Comparison of ENCODE assay signal across 10 cellular contexts in the genomic region with DNA sequence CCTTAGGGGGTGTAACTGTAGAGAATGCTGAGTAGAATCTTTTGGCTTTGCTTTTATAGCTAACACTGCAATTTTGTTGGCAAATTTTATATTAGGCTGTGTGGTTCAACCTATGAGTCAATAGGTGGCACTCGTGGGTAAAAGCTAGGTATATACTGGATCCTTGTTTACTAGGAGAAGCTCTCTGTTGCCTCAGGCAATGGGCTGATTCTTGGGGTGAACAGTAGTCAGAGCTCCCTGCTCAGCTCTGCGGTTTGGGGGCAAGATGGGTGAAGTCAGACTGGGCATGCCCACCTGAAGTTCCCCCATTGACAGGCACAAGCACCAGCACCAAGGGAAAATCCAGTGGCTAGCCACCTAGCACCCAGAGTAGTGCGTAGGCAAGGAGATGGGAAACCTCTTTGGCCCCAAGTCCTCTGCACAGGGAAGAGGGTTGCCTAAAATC.
A peak's percentile ranks its signal among the peaks of the same experiment; 100 is the strongest.
DNase-seq lines count a peak whose midpoint lies in the region; ATAC-seq, FAIRE-seq and TF ChIP-seq lines count a peak whose summit lies in the region.
"Had no signal": no experiment of that assay in that cellular context is flagged by ENCODE, and none has a peak within 500 bp of the region (broad histone marks: within the 10 kb centered on the region; RNA-seq: fewer than 3 reads in every experiment).

No MANE protein-coding gene starts in this region.

- H3K9me3 ChIP-seq in GM12878 (replicated peaks; ENCODE audit: control insufficient read depth, insufficient read depth, low read length), result no peaks in the 10 kb centered on the region
- no peaks in the 10 kb centered on the region for H3K9me3 ChIP-seq in upper lobe of right lung
- H3K9me3 ChIP-seq in right atrium auricular region, result peaks cover 0 to 18% of the 10 kb centered on the region in 2 donors
- H3K9me3 ChIP-seq: BLaER1 had no signal

- in situ Hi-C loops in GM12878 (cut with MboI), result no loop called here

- H3K4me2 ChIP-seq in GM12878 (ENCODE audit: control insufficient read depth, insufficient read depth), result no peak overlapping the region
- H3K4me2 ChIP-seq: BLaER1 had no signal

- CTCF ChIA-PET in GM12878 (lab: Yijun Ruan, JAX), result interaction anchor here (0.6 to 1.7 kb wide), 8 partner anchors 10 to 209 kb away, joined by 3 to 15 read pairs (median 4); no protein-coding TSS in a partner anchor
- CTCF ChIA-PET in activated naive CD4-positive, alpha-beta T cell treated with anti-CD3 and anti-CD28 coated beads for 36 hours (lab: Charles Lee), result interaction anchor here (0.6 kb wide), 2 partner anchors 99 to 207 kb away, joined by 3 read pairs; no protein-coding TSS in a partner anchor

- no peaks in the 10 kb centered on the region for H3K79me2 ChIP-seq in GM12878 (ENCODE audit: control insufficient read depth, insufficient read depth, low read length)

- TF ChIP-seq CTCF in GM12878 (IDR thresholded peaks at IDR 0.05 in 2 of 3, conservative IDR thresholded peaks at IDR 0.05 in 1 of 3; ENCODE audit: control insufficient read depth in 2 of 3, extremely low read depth in 1 of 3, insufficient read depth in 1 of 3, low read depth in 3 of 3, low read length in 3 of 3), result peak; percentile 32 to 53 (median 46); a peak in 5 of 6 replicates
- TF ChIP-seq CTCF in upper lobe of right lung (IDR thresholded peaks at IDR 0.05), result peak; percentile 35
- peak in 1 of 2 donors; percentile 44 for TF ChIP-seq CTCF in right atrium auricular region (IDR thresholded peaks at IDR 0.05)

- intact Hi-C loops in GM12878 (cut with micrococcal nuclease; ENCODE audit: unreplicated experiment), result loop anchor here (1.0 to 5.0 kb wide), 2 partner anchors 187 to 200 kb away; no protein-coding TSS in a partner anchor
- intact Hi-C loops in upper lobe of right lung (cut with DNase I), result no loop called here
- intact Hi-C loops in activated naive CD4-positive, alpha-beta T cell treated with anti-CD3 and anti-CD28 coated beads for 36 hours (cut with micrococcal nuclease), result no loop called here

- H3K27me3 Mint-ChIP-seq in activated naive CD8-positive, alpha-beta T cell treated with anti-CD3 and anti-CD28 coated beads, Interleukin-2, amount 50 U/mL, for 24 hours, result no peaks in the 10 kb centered on the region
- no peaks in the 10 kb centered on the region for H3K27me3 Mint-ChIP-seq in activated naive CD8-positive, alpha-beta T cell treated with anti-CD3 and anti-CD28 coated beads for 36 hours
- no peaks in the 10 kb centered on the region for H3K27me3 Mint-ChIP-seq in activated naive CD4-positive, alpha-beta T cell treated with anti-CD3 and anti-CD28 coated beads for 36 hours (ENCODE audit: low read depth)

- H3K36me3 ChIP-seq in GM12878 (ENCODE audit: control insufficient read depth in 2 of 2, insufficient read depth in 2 of 2, low read length in 1 of 2), result no peaks in the 10 kb centered on the region
- no peaks in the 10 kb centered on the region for H3K36me3 ChIP-seq in upper lobe of right lung
- H3K36me3 ChIP-seq in right atrium auricular region, result no peaks in the 10 kb centered on the region
- H3K36me3 ChIP-seq: BLaER1 had no signal

- WGBS in GM12878 (ENCODE audit: insufficient coverage, insufficient replicate concordance, low lambda C conversion rate, missing lambda C conversion rate), result 27% methylated on average over 3 of the region's 3 CpGs

- H3K4me3 ChIP-seq in Jurkat, Clone E6-1 (ENCODE audit: low read length), result no peak overlapping the region
- no peak overlapping the region for H3K4me3 ChIP-seq in GM12878
- no peak overlapping the region for H3K4me3 ChIP-seq in upper lobe of right lung
- no peak overlapping the region for H3K4me3 ChIP-seq in right atrium auricular region
- H3K4me3 ChIP-seq: BLaER1 had no signal

- TF ChIP-seq EP300 in GM12878 (IDR thresholded peaks at IDR 0.05; ENCODE audit: borderline replicate concordance in 1 of 2, control insufficient read depth in 1 of 2, low read depth in 2 of 2, low read length in 2 of 2), result no peak

- H3K27me3 ChIP-seq in GM12878 (replicated peaks in 1 of 2; ENCODE audit: control insufficient read depth in 2 of 2, insufficient read depth in 2 of 2, low read length in 1 of 2) (no peaks in the 10 kb centered on the region), upper lobe of right lung (no peaks in the 10 kb centered on the region), right atrium auricular region (no peaks in the 10 kb centered on the region)
- H3K27me3 ChIP-seq: BLaER1 had no signal

- H4K20me1 ChIP-seq in GM12878 (ENCODE audit: control insufficient read depth, insufficient read depth), result no peaks in the 10 kb centered on the region
- H4K20me1 ChIP-seq: BLaER1 had no signal

- RAD21 ChIA-PET in GM12878 (lab: Charles Lee; ENCODE audit: unreplicated experiment), result interaction anchor here (0.7 to 2.2 kb wide), 2 partner anchors 201 to 206 kb away, joined by 3 to 8 read pairs; no protein-coding TSS in a partner anchor

- no peak for TF ChIP-seq POLR2A in GM12878 (IDR thresholded peaks at IDR 0.05; ENCODE audit: low read depth, low read length)

- H2AFZ ChIP-seq in GM12878 (ENCODE audit: control insufficient read depth, low read depth, low read length), result no peak overlapping the region

- no TSS peak for BruUV-seq in GM12878 (replicated peaks; lab: Mats Ljungman, UMichigan)

- TF ChIP-seq RAD21 in GM12878 (IDR thresholded peaks at IDR 0.05; ENCODE audit: insufficient read depth, low read depth, low read length), result no peak

- H3K9ac ChIP-seq in GM12878 (ENCODE audit: control insufficient read depth, insufficient read depth, low read length), result no peak overlapping the region
- H3K9ac ChIP-seq: BLaER1 had no signal

- H3K9me3 Mint-ChIP-seq in activated naive CD8-positive, alpha-beta T cell treated with anti-CD3 and anti-CD28 coated beads, Interleukin-2, amount 50 U/mL, for 24 hours, result peaks cover 7% of the 10 kb centered on the region
- peaks cover 10% of the 10 kb centered on the region for H3K9me3 Mint-ChIP-seq in activated naive CD8-positive, alpha-beta T cell treated with anti-CD3 and anti-CD28 coated beads for 36 hours
- peaks cover 2% of the 10 kb centered on the region for H3K9me3 Mint-ChIP-seq in activated naive CD4-positive, alpha-beta T cell treated with anti-CD3 and anti-CD28 coated beads for 36 hours

- no peak overlapping the region for H3K27ac Mint-ChIP-seq in activated naive CD8-positive, alpha-beta T cell treated with anti-CD3 and anti-CD28 coated beads, Interleukin-2, amount 50 U/mL, for 24 hours
- no peak overlapping the region for H3K27ac Mint-ChIP-seq in activated naive CD8-positive, alpha-beta T cell treated with anti-CD3 and anti-CD28 coated beads for 36 hours
- no peak overlapping the region for H3K27ac Mint-ChIP-seq in activated naive CD4-positive, alpha-beta T cell treated with anti-CD3 and anti-CD28 coated beads for 36 hours

- FAIRE-seq in GM12878 (lab: Jason Lieb, UNC), result no peak
- FAIRE-seq: TTC549 had no signal

- peak; percentile 24 for ATAC-seq in activated naive CD8-positive, alpha-beta T cell treated with anti-CD3 and anti-CD28 coated beads, Interleukin-2, amount 50 U/mL, for 24 hours
- ATAC-seq in GM12878 (peak; percentile 86), upper lobe of right lung (peak; percentile 75)

- DNase-seq in activated naive CD8-positive, alpha-beta T cell treated with anti-CD3 and anti-CD28 coated beads, Interleukin-2, amount 50 U/mL, for 24 hours, result no peak
- no peak for DNase-seq in activated naive CD8-positive, alpha-beta T cell treated with anti-CD3 and anti-CD28 coated beads for 36 hours
- DNase-seq in Jurkat, Clone E6-1 (ENCODE audit: low read depth, low spot score), result peak; percentile 27
- DNase-seq in GM12878 (ENCODE audit: low read depth, low spot score) (no peak), upper lobe of right lung (no peak), right atrium auricular region (ENCODE audit: low spot score) (no peak), NK-92 (lab: John Stamatoyannopoulos, UW; ENCODE audit: unreplicated experiment) (no peak)
- no peak for DNase-seq in activated naive CD4-positive, alpha-beta T cell treated with anti-CD3 and anti-CD28 coated beads for 36 hours

- POLR2A ChIA-PET in GM12878 (lab: Charles Lee), result no interaction called here

- no peaks in the 10 kb centered on the region for H3K36me3 Mint-ChIP-seq in activated naive CD8-positive, alpha-beta T cell treated with anti-CD3 and anti-CD28 coated beads, Interleukin-2, amount 50 U/mL, for 24 hours (ENCODE audit: low read depth)
- no peaks in the 10 kb centered on the region for H3K36me3 Mint-ChIP-seq in activated naive CD8-positive, alpha-beta T cell treated with anti-CD3 and anti-CD28 coated beads for 36 hours
- no peaks in the 10 kb centered on the region for H3K36me3 Mint-ChIP-seq in activated naive CD4-positive, alpha-beta T cell treated with anti-CD3 and anti-CD28 coated beads for 36 hours (ENCODE audit: low read depth)

- no peaks in the 10 kb centered on the region for H3K4me1 Mint-ChIP-seq in activated naive CD8-positive, alpha-beta T cell treated with anti-CD3 and anti-CD28 coated beads, Interleukin-2, amount 50 U/mL, for 24 hours
- no peaks in the 10 kb centered on the region for H3K4me1 Mint-ChIP-seq in activated naive CD8-positive, alpha-beta T cell treated with anti-CD3 and anti-CD28 coated beads for 36 hours
- no peaks in the 10 kb centered on the region for H3K4me1 Mint-ChIP-seq in activated naive CD4-positive, alpha-beta T cell treated with anti-CD3 and anti-CD28 coated beads for 36 hours (ENCODE audit: low read depth)

- H3K4me1 ChIP-seq in GM12878 (ENCODE audit: control insufficient read depth, insufficient read depth, low read length) (no peaks in the 10 kb centered on the region), upper lobe of right lung (no peaks in the 10 kb centered on the region), right atrium auricular region (no peaks in the 10 kb centered on the region)
- H3K4me1 ChIP-seq: BLaER1 had no signal

- SMC1A ChIA-PET in GM12878 (lab: Charles Lee; ENCODE audit: uncharacterized antibody, unreplicated experiment), result interaction anchor here (0.8 to 1.5 kb wide), 4 partner anchors 10 to 207 kb away, joined by 3 to 5 read pairs (median 4); no protein-coding TSS in a partner anchor

- no peak overlapping the region for H3K4me3 Mint-ChIP-seq in activated naive CD8-positive, alpha-beta T cell treated with anti-CD3 and anti-CD28 coated beads, Interleukin-2, amount 50 U/mL, for 24 hours
- H3K4me3 Mint-ChIP-seq in activated naive CD8-positive, alpha-beta T cell treated with anti-CD3 and anti-CD28 coated beads for 36 hours, result no peak overlapping the region
- no peak overlapping the region for H3K4me3 Mint-ChIP-seq in activated naive CD4-positive, alpha-beta T cell treated with anti-CD3 and anti-CD28 coated beads for 36 hours

- H3K27ac ChIP-seq in GM12878 (ENCODE audit: control insufficient read depth, insufficient read depth) (no peak overlapping the region), upper lobe of right lung (no peak overlapping the region), right atrium auricular region (no peak overlapping the region)
- H3K27ac ChIP-seq: BLaER1 had no signal

TF ChIP-seq in GM12878, 131 proteins besides CTCF, POLR2A, EP300 and RAD21 (continues in another document):
- TF ChIP-seq NBN (IDR thresholded peaks at IDR 0.05), result no peak
- no peak for TF ChIP-seq BHLHE40 (IDR thresholded peaks at IDR 0.05; ENCODE audit: borderline replicate concordance in 1 of 2, low read depth in 2 of 2, low read length in 1 of 2)
- TF ChIP-seq ZNF217 (IDR thresholded peaks at IDR 0.05), result no peak
- no peak for TF ChIP-seq POLR2AphosphoS5 (IDR thresholded peaks at IDR 0.05; ENCODE audit: low read length)
- TF ChIP-seq IKZF1 (conservative IDR thresholded peaks at IDR 0.05), result no peak

Comparison
In these comparisons a context has a peak if more than half of its experiments do, and no peak if none do; other contexts are left out.
1. ATAC-seq: peak in every context shown above with its lines; median percentile 86 in GM12878; 75 in upper lobe of right lung; 24 in activated naive CD8-positive, alpha-beta T cell treated with anti-CD3 and anti-CD28 coated beads, Interleukin-2, amount 50 U/mL, for 24 hours.